Comparison of ENCODE assay signal across 1 cellular context in genomic region chr12:124369901-124370378, GRCh38.
TF ChIP-seq lines count a peak whose summit lies in the region.

No MANE protein-coding gene starts in this region.

TF ChIP-seq in IMR-90, 13 proteins besides CTCF, POLR2A, EP300 and RAD21 (continued from another document):
- TF ChIP-seq CHD1 (IDR thresholded peaks at IDR 0.05; ENCODE audit: low read depth, low read length) (no peak), MAZ (IDR thresholded peaks at IDR 0.05; ENCODE audit: borderline replicate concordance, low read depth, low read length) (no peak), SMC3 (IDR thresholded peaks at IDR 0.05; ENCODE audit: low read depth, low read length) (no peak), USF2 (IDR thresholded peaks at IDR 0.05; ENCODE audit: low read depth, low read length) (no peak), NFE2L2 (IDR thresholded peaks at IDR 0.05; ENCODE audit: low read depth, low read length) (no peak), BHLHE40 (IDR thresholded peaks at IDR 0.05; ENCODE audit: low read depth, low read length) (no peak), MAFK (IDR thresholded peaks at IDR 0.05; ENCODE audit: low read depth, low read length) (no peak), MXI1 (IDR thresholded peaks at IDR 0.05; ENCODE audit: borderline replicate concordance, low read depth, low read length) (no peak), CEBPB (IDR thresholded peaks at IDR 0.05; ENCODE audit: low read depth, low read length) (no peak), RCOR1 (IDR thresholded peaks at IDR 0.05; ENCODE audit: insufficient replicate concordance, low read length) (no peak), FOS (IDR thresholded peaks at IDR 0.05; ENCODE audit: low read depth, low read length) (no peak), RFX5 (IDR thresholded peaks at IDR 0.05; ENCODE audit: low read depth, low read length) (no peak)
TF ChIP-seq in IMR-90: peak in this region for 0.
